8 cellular contexts compared by ENCODE assay signal in genomic region chr20:47854687-47855212, GRCh38.
A peak's percentile ranks its signal among the peaks of the same experiment; 100 is the strongest.
DNase-seq lines count a peak whose midpoint lies in the region; ATAC-seq, FAIRE-seq and TF ChIP-seq lines count a peak whose summit lies in the region.
"Had no signal": no experiment of that assay in that cellular context is flagged by ENCODE, and none has a peak within 500 bp of the region (broad histone marks: within the 10 kb centered on the region; RNA-seq: fewer than 3 reads in every experiment).

No MANE protein-coding gene starts in this region.

- in situ Hi-C loops in gastrocnemius medialis (cut with MboI; ENCODE audit: low sequenced_read_pairs in 4 of 4) = no loop called here

- peaks cover 22% of the 10 kb centered on the region for H3K27me3 Mint-ChIP-seq in astrocyte (ENCODE audit: low read depth, unreplicated experiment)
- peaks cover 4% of the 10 kb centered on the region for H3K27me3 Mint-ChIP-seq in activated naive CD8-positive, alpha-beta T cell treated with anti-CD3 and anti-CD28 coated beads, Interleukin-2, amount 50 U/mL, for 24 hours

- DNase-seq in GM12865 (ENCODE audit: low read depth) = peak; percentile 57
- DNase-seq in MG63 = peak; percentile 55
- DNase-seq in astrocyte (ENCODE audit: low read depth) = peak; percentile 47
- DNase-seq in mucosa of descending colon = peak in 2 of 3 donors; percentile 42 to 56
- no peak for DNase-seq in activated naive CD8-positive, alpha-beta T cell treated with anti-CD3 and anti-CD28 coated beads, Interleukin-2, amount 50 U/mL, for 24 hours
- DNase-seq in COR-L47 (lab: John Stamatoyannopoulos, UW) = no peak
- DNase-seq in gastrocnemius medialis = no peak

- peaks cover 9% of the 10 kb centered on the region for H3K9me3 Mint-ChIP-seq in astrocyte (ENCODE audit: unreplicated experiment)
- H3K9me3 Mint-ChIP-seq in activated naive CD8-positive, alpha-beta T cell treated with anti-CD3 and anti-CD28 coated beads, Interleukin-2, amount 50 U/mL, for 24 hours = no peaks in the 10 kb centered on the region

- H4K20me1 ChIP-seq in astrocyte (ENCODE audit: insufficient read depth, low read length) = no peaks in the 10 kb centered on the region

- no peaks in the 10 kb centered on the region for H3K9me3 ChIP-seq in MG63
- no peaks in the 10 kb centered on the region for H3K9me3 ChIP-seq in astrocyte (ENCODE audit: insufficient read depth, low read depth, low read length)
- H3K9me3 ChIP-seq in mucosa of descending colon = no peaks in the 10 kb centered on the region
- no peaks in the 10 kb centered on the region for H3K9me3 ChIP-seq in gastrocnemius medialis

- H3K4me1 ChIP-seq in astrocyte (ENCODE audit: insufficient read depth, low read length) = peaks cover 17% of the 10 kb centered on the region
- peaks cover 2% of the 10 kb centered on the region for H3K4me1 ChIP-seq in mucosa of descending colon (ENCODE audit: low read depth)
- H3K4me1 ChIP-seq in gastrocnemius medialis = no peaks in the 10 kb centered on the region

- no peak overlapping the region for H3K4me2 ChIP-seq in astrocyte (ENCODE audit: low read length)

- H3K79me2 ChIP-seq in astrocyte (ENCODE audit: insufficient read depth, low read length) = no peaks in the 10 kb centered on the region

- peaks cover 15% of the 10 kb centered on the region for H3K4me1 Mint-ChIP-seq in astrocyte (ENCODE audit: low read depth, unreplicated experiment)
- no peaks in the 10 kb centered on the region for H3K4me1 Mint-ChIP-seq in activated naive CD8-positive, alpha-beta T cell treated with anti-CD3 and anti-CD28 coated beads, Interleukin-2, amount 50 U/mL, for 24 hours

- H3K9ac ChIP-seq in astrocyte (ENCODE audit: low read length) = no peak overlapping the region

- H3K27me3 ChIP-seq in MG63 (peaks cover 3% of the 10 kb centered on the region; the same call in 1 of the 2 replicates), astrocyte (ENCODE audit: insufficient read depth, low read length) (peaks cover 7% of the 10 kb centered on the region), gastrocnemius medialis (peaks cover 0 to 7% (median 0%) of the 10 kb centered on the region in 3 donors)

- H3K27ac Mint-ChIP-seq in astrocyte (ENCODE audit: unreplicated experiment) = no peak overlapping the region
- no peak overlapping the region for H3K27ac Mint-ChIP-seq in activated naive CD8-positive, alpha-beta T cell treated with anti-CD3 and anti-CD28 coated beads, Interleukin-2, amount 50 U/mL, for 24 hours

- H3K36me3 ChIP-seq in MG63 (no peaks in the 10 kb centered on the region), astrocyte (ENCODE audit: insufficient read depth, low read length) (no peaks in the 10 kb centered on the region), mucosa of descending colon (ENCODE audit: low read depth) (no peaks in the 10 kb centered on the region), gastrocnemius medialis (no peaks in the 10 kb centered on the region)

- no peak for FAIRE-seq in astrocyte (lab: Jason Lieb, UNC)
- FAIRE-seq: TTC549 had no signal

- TF ChIP-seq POLR2A in gastrocnemius medialis (IDR thresholded peaks at IDR 0.05) = no peak

- peak; percentile 54 for TF ChIP-seq CTCF in GM12865 (IDR thresholded peaks at IDR 0.05; ENCODE audit: insufficient read depth, low read depth, low read length, missing control alignments)
- peak; percentile 45 for TF ChIP-seq CTCF in astrocyte (IDR thresholded peaks at IDR 0.05; ENCODE audit: insufficient read depth, low read depth, low read length)
- no peak for TF ChIP-seq CTCF in mucosa of descending colon (IDR thresholded peaks at IDR 0.05)
- no peak for TF ChIP-seq CTCF in gastrocnemius medialis (IDR thresholded peaks at IDR 0.05 in 4 of 5, conservative IDR thresholded peaks at IDR 0.05 in 1 of 5)

- H3K4me3 ChIP-seq in GM12865 (ENCODE audit: low read depth, low read length) (no peak overlapping the region), MG63 (no peak overlapping the region), astrocyte (ENCODE audit: insufficient read depth, low read depth, low read length) (no peak overlapping the region), mucosa of descending colon (no peak overlapping the region), gastrocnemius medialis (no peak overlapping the region)

- intact Hi-C loops in mucosa of descending colon (cut with DNase I, micrococcal nuclease) = no loop called here
- intact Hi-C loops in gastrocnemius medialis (cut with DNase I; ENCODE audit: low total_unique reads) = no loop called here

- ATAC-seq in mucosa of descending colon (peak; percentile 49), gastrocnemius medialis (no peak)
- no peak for ATAC-seq in activated naive CD8-positive, alpha-beta T cell treated with anti-CD3 and anti-CD28 coated beads, Interleukin-2, amount 50 U/mL, for 24 hours

- no peaks in the 10 kb centered on the region for H3K36me3 Mint-ChIP-seq in astrocyte (ENCODE audit: low read depth, unreplicated experiment)
- no peaks in the 10 kb centered on the region for H3K36me3 Mint-ChIP-seq in activated naive CD8-positive, alpha-beta T cell treated with anti-CD3 and anti-CD28 coated beads, Interleukin-2, amount 50 U/mL, for 24 hours (ENCODE audit: low read depth)

- no peak overlapping the region for H3K4me3 Mint-ChIP-seq in astrocyte (ENCODE audit: unreplicated experiment)
- no peak overlapping the region for H3K4me3 Mint-ChIP-seq in activated naive CD8-positive, alpha-beta T cell treated with anti-CD3 and anti-CD28 coated beads, Interleukin-2, amount 50 U/mL, for 24 hours

- no peak overlapping the region for H3K27ac ChIP-seq in astrocyte (ENCODE audit: low read depth, low read length)
- no peak overlapping the region for H3K27ac ChIP-seq in gastrocnemius medialis

- H2AFZ ChIP-seq in astrocyte (ENCODE audit: low read depth, low read length) = no peak overlapping the region

Comparison
In these comparisons a context has a peak if more than half of its experiments do, and no peak if none do; other contexts are left out.
1. DNase-seq: peak in GM12865 (single experiment), MG63 (single experiment), astrocyte (single experiment) and mucosa of descending colon (2 of 3); none in activated naive CD8-positive, alpha-beta T cell treated with anti-CD3 and anti-CD28 coated beads, Interleukin-2, amount 50 U/mL, for 24 hours (single experiment), COR-L47 (single experiment) and gastrocnemius medialis (0 of 2).
2. CTCF ChIP-seq: peak in GM12865 (single experiment) and astrocyte (single experiment); none in mucosa of descending colon (single experiment) and gastrocnemius medialis (0 of 5).